8 cellular contexts compared by ENCODE assay signal in genomic region chr20:10034717-10035571, GRCh38. TPM values are rescaled to one million over a fixed set of nuclear protein-coding genes. Genes with fewer than 3 reads are reported as not detected.
DNase-seq lines count a peak whose midpoint lies in the region; ATAC-seq and TF ChIP-seq lines count a peak whose summit lies in the region.

ANKEF1 (plus strand) TSS chr20:10034987; CDS start chr20:10038302, 3,315 bp downstream.

- H3K9me3 ChIP-seq in duodenal mucosa (ENCODE audit: control insufficient read depth in 1 of 2, low read length in 2 of 2): no peaks in the 10 kb centered on the region
- H3K9me3 ChIP-seq in right lobe of liver: no peaks in the 10 kb centered on the region

- peak; percentile 64 for TF ChIP-seq POLR2A in right lobe of liver (IDR thresholded peaks at IDR 0.05)

- H3K4me3 ChIP-seq in duodenal mucosa (ENCODE audit: low read depth in 1 of 2, low read length in 2 of 2) (peak within 1 kb of the TSS; percentile 70 to 83), right lobe of liver (peak within 1 kb of the TSS; percentile 59 to 80 (median 70))

- peaks cover 0 to 10% of the 10 kb centered on the region in 2 donors for H3K4me1 ChIP-seq in duodenal mucosa (ENCODE audit: control insufficient read depth in 1 of 2, insufficient read depth in 2 of 2, low read length in 2 of 2)
- H3K4me1 ChIP-seq in right lobe of liver: no peaks in the 10 kb centered on the region

- ATAC-seq in GM19025 (IDR thresholded peaks at IDR 0.05; ENCODE audit: low read depth, unreplicated experiment) (peak; percentile 94), HG03354 (IDR thresholded peaks at IDR 0.05; ENCODE audit: poor library complexity, severe bottlenecking, unreplicated experiment) (peak; percentile 97), right lobe of liver (peak; percentile 99 to 100 (median 99))

- H3K9ac ChIP-seq in duodenal mucosa (ENCODE audit: low read depth in 1 of 2, low read length in 2 of 2): peak within 1 kb of the TSS; percentile 35 to 62

- H3K27ac ChIP-seq in duodenal mucosa (ENCODE audit: low read depth, low read length): no peak within 1 kb of the TSS
- peak within 1 kb of the TSS; percentile 8 to 52 (median 18) for H3K27ac ChIP-seq in right lobe of liver

- intact Hi-C loops in right lobe of liver (cut with DNase I): no loop called here

- peak in 2 of 4 donors; percentile 9 to 11 for TF ChIP-seq CTCF in right lobe of liver (IDR thresholded peaks at IDR 0.05)

- H3K27me3 ChIP-seq in duodenal mucosa (ENCODE audit: control insufficient read depth in 1 of 2, insufficient read depth in 2 of 2, low read length in 2 of 2) (no peaks in the 10 kb centered on the region), right lobe of liver (no peaks in the 10 kb centered on the region)

- 10% methylated on average over 13 of the region's 65 CpGs for WGBS in right lobe of liver (ENCODE audit: insufficient coverage, low coverage, low lambda C conversion rate, missing lambda C conversion rate)

- DNase-seq in AG08395 (ENCODE audit: low spot score): peak; percentile 60
- DNase-seq in NCI-H345 (lab: John Stamatoyannopoulos, UW): peak; percentile 95
- DNase-seq in activated CD4-positive, alpha-beta T cell treated with anti-CD3 and anti-CD28 coated beads, Interleukin-2, amount 50 U/mL, for 24 hours (ENCODE audit: low read depth in 1 of 2, low spot score in 1 of 2): peak; percentile 13 to 45
- DNase-seq in right lobe of liver: peak; percentile 89 to 92 (median 91)
- DNase-seq in stimulated activated CD4-positive, alpha-beta T cell treated with anti-CD3 and anti-CD28 coated beads, Interleukin-4, amount 100 ng/mL, for 4 hours: peak; percentile 59 to 72

- H3K36me3 ChIP-seq in duodenal mucosa (ENCODE audit: control insufficient read depth in 1 of 2, insufficient read depth in 2 of 2, low read length in 2 of 2) (no peaks in the 10 kb centered on the region), right lobe of liver (no peaks in the 10 kb centered on the region)

RNA-seq across cellular contexts. Expression of gene ANKEF1, which starts in this region (rescaled TPM):
- 1 to 10 TPM; 3.9 to 9.2 (median 5.1) TPM for total RNA-seq in right lobe of liver

Comparison
In these comparisons a context has a peak if more than half of its experiments do, and no peak if none do; other contexts are left out.
1. DNase-seq: peak in every context shown above with its lines; median percentile 95 in NCI-H345; 91 in right lobe of liver; 66 in stimulated activated CD4-positive, alpha-beta T cell treated with anti-CD3 and anti-CD28 coated beads, Interleukin-4, amount 100 ng/mL, for 4 hours; 60 in AG08395; 29 in activated CD4-positive, alpha-beta T cell treated with anti-CD3 and anti-CD28 coated beads, Interleukin-2, amount 50 U/mL, for 24 hours.